Comparison of ENCODE assay signal across 26 cellular contexts in genomic region chr2:25722224-25722623, GRCh38.
"Had no signal": no experiment of that assay in that cellular context is flagged by ENCODE, and none has a peak within 500 bp of the region (broad histone marks: within the 10 kb centered on the region; RNA-seq: fewer than 3 reads in every experiment).

No MANE protein-coding gene starts in this region.

- ATAC-seq: activated CD4-positive, alpha-beta T cell treated with anti-CD3 and anti-CD28 coated beads for 36 hours; esophagus mucosa; heart right ventricle had no signal

- DNase-seq: activated CD4-positive, alpha-beta memory T cell treated with anti-CD3 and anti-CD28 coated beads, Interleukin-2, amount 10 ng/mL, durations not matched to agents 7 days and 5 days; activated CD4-positive, alpha-beta T cell treated with anti-CD3 and anti-CD28 coated beads for 36 hours; activated CD4-positive, alpha-beta T cell treated with anti-CD3 and anti-CD28 coated beads, Interleukin-2, amount 10 ng/mL, durations not matched to agents 24 days and 14 days; activated CD4-positive, alpha-beta T cell treated with anti-CD3 and anti-CD28 coated beads, Interleukin-2, amount 50 U/mL, for 4 hours; activated CD4-positive, CD25-positive, alpha-beta regulatory T cell; activated CD4-positive, CD25-positive, alpha-beta regulatory T cell treated with anti-CD3 and anti-CD28 coated beads, Interleukin-2, amount 50 U/mL, for 72 hours; activated gamma-delta T cell; activated naive CD4-positive, alpha-beta T cell; activated naive CD4-positive, alpha-beta T cell treated with anti-CD3 and anti-CD28 coated beads, Interleukin-2, amount 10 ng/mL, durations not matched to agents 7 days and 5 days; activated naive CD8-positive, alpha-beta T cell treated with anti-CD3 and anti-CD28 coated beads, Interleukin-2, amount 10 ng/mL, durations not matched to agents 7 days and 5 days; activated T-cell treated with anti-CD3 and anti-CD28 coated beads, Interleukin-2, amount 50 U/mL, for 48 hours; dorsolateral prefrontal cortex; effector memory CD4-positive, alpha-beta T cell; endodermal cell; foreskin fibroblast; heart right ventricle had no signal

- H3K9me3 ChIP-seq: ascending aorta, breast epithelium, heart right ventricle had no signal

- H3K27me3 ChIP-seq: ascending aorta, breast epithelium, cardiac muscle cell had no signal

- H3K4me3 ChIP-seq: ascending aorta, breast epithelium, cardiac muscle cell, coronary artery, dorsolateral prefrontal cortex, heart right ventricle had no signal

- H3K27ac ChIP-seq: ascending aorta, breast epithelium, cardiac muscle cell, coronary artery, dorsolateral prefrontal cortex, heart right ventricle had no signal

- H3K9me3 Mint-ChIP-seq: activated CD4-positive, alpha-beta memory T cell treated with anti-CD3 and anti-CD28 coated beads, Interleukin-2, amount 10 ng/mL, durations not matched to agents 7 days and 5 days; activated CD4-positive, alpha-beta T cell treated with anti-CD3 and anti-CD28 coated beads, Interleukin-2, amount 10 ng/mL, durations not matched to agents 24 days and 14 days; activated naive CD4-positive, alpha-beta T cell treated with anti-CD3 and anti-CD28 coated beads, Interleukin-2, amount 10 ng/mL, durations not matched to agents 7 days and 5 days; activated naive CD4-positive, alpha-beta T cell treated with anti-CD3 and anti-CD28 coated beads, Interleukin-2, amount 50 U/mL, for 72 hours; activated naive CD8-positive, alpha-beta T cell treated with anti-CD3 and anti-CD28 coated beads, Interleukin-2, amount 10 ng/mL, durations not matched to agents 7 days and 5 days; activated T-helper 1 cell treated with anti-CD3 and anti-CD28 coated beads, Interleukin-12 subunit alpha, Interleukin-12 subunit beta, Interleukin-2, Interleukin-4 antibody, amounts not matched to agents 30 ng/mL and 10 ng/mL and 1 ng/mL, durations not matched to agents 14 hours and 24 hours and 36 hours; central memory CD8-positive, alpha-beta T cell; dendritic cell treated with granulocyte-macrophage colony-stimulating factor and Interleukin-4, amounts not matched to agents 40 ng/mL and 50 ng/mL, for 4 days had no signal

- H3K4me1 ChIP-seq: ascending aorta, breast epithelium, heart right ventricle had no signal

- H3K27ac Mint-ChIP-seq: activated CD4-positive, alpha-beta memory T cell treated with anti-CD3 and anti-CD28 coated beads, Interleukin-2, amount 10 ng/mL, durations not matched to agents 7 days and 5 days; activated CD4-positive, alpha-beta T cell treated with anti-CD3 and anti-CD28 coated beads for 36 hours; activated CD4-positive, alpha-beta T cell treated with anti-CD3 and anti-CD28 coated beads, Interleukin-2, amount 10 ng/mL, durations not matched to agents 24 days and 14 days; activated naive CD8-positive, alpha-beta T cell treated with anti-CD3 and anti-CD28 coated beads, Interleukin-2, amount 10 ng/mL, durations not matched to agents 7 days and 5 days; activated T-helper 1 cell treated with anti-CD3 and anti-CD28 coated beads, Interleukin-12 subunit alpha, Interleukin-12 subunit beta, Interleukin-2, Interleukin-4 antibody, amounts not matched to agents 30 ng/mL and 10 ng/mL and 1 ng/mL, durations not matched to agents 14 hours and 24 hours and 36 hours; brain; dendritic cell treated with granulocyte-macrophage colony-stimulating factor and Interleukin-4, amounts not matched to agents 40 ng/mL and 50 ng/mL, for 4 days; endodermal cell had no signal

- H3K36me3 ChIP-seq: ascending aorta, breast epithelium, cardiac muscle cell, heart right ventricle had no signal

- H3K36me3 Mint-ChIP-seq: activated naive CD4-positive, alpha-beta T cell treated with anti-CD3 and anti-CD28 coated beads, Interleukin-2, amount 10 ng/mL, durations not matched to agents 7 days and 5 days; activated naive CD4-positive, alpha-beta T cell treated with anti-CD3 and anti-CD28 coated beads, Interleukin-2, amount 50 U/mL, for 72 hours; activated naive CD8-positive, alpha-beta T cell treated with anti-CD3 and anti-CD28 coated beads, Interleukin-2, amount 10 ng/mL, durations not matched to agents 7 days and 5 days; brain had no signal

- H3K27me3 Mint-ChIP-seq: activated CD4-positive, alpha-beta T cell treated with anti-CD3 and anti-CD28 coated beads for 36 hours; dendritic cell treated with granulocyte-macrophage colony-stimulating factor and Interleukin-4, amounts not matched to agents 40 ng/mL and 50 ng/mL, for 4 days had no signal

- H3K4me3 Mint-ChIP-seq: activated CD4-positive, alpha-beta memory T cell treated with anti-CD3 and anti-CD28 coated beads, Interleukin-2, amount 10 ng/mL, durations not matched to agents 7 days and 5 days; activated CD4-positive, alpha-beta T cell treated with anti-CD3 and anti-CD28 coated beads for 36 hours; activated CD4-positive, alpha-beta T cell treated with anti-CD3 and anti-CD28 coated beads, Interleukin-2, amount 10 ng/mL, durations not matched to agents 24 days and 14 days; activated naive CD4-positive, alpha-beta T cell treated with anti-CD3 and anti-CD28 coated beads, Interleukin-2, amount 10 ng/mL, durations not matched to agents 7 days and 5 days; activated naive CD8-positive, alpha-beta T cell treated with anti-CD3 and anti-CD28 coated beads, Interleukin-2, amount 10 ng/mL, durations not matched to agents 7 days and 5 days; activated T-helper 1 cell treated with anti-CD3 and anti-CD28 coated beads, Interleukin-12 subunit alpha, Interleukin-12 subunit beta, Interleukin-2, Interleukin-4 antibody, amounts not matched to agents 30 ng/mL and 10 ng/mL and 1 ng/mL, durations not matched to agents 14 hours and 24 hours and 36 hours; brain; central memory CD8-positive, alpha-beta T cell; dendritic cell treated with granulocyte-macrophage colony-stimulating factor and Interleukin-4, amounts not matched to agents 40 ng/mL and 50 ng/mL, for 4 days; endodermal cell had no signal
